ENCODE assay signal across 36 cellular contexts in genomic region chr6:84868149-84868548, GRCh38.
"Had no signal": no experiment of that assay in that cellular context is flagged by ENCODE, and none has a peak within 500 bp of the region (broad histone marks: within the 10 kb centered on the region; RNA-seq: fewer than 3 reads in every experiment).

No MANE protein-coding gene starts in this region.

- DNase-seq: activated CD4-positive, alpha-beta memory T cell treated with anti-CD3 and anti-CD28 coated beads, Interleukin-2, amount 10 ng/mL, durations not matched to agents 7 days and 5 days; activated CD4-positive, alpha-beta T cell treated with anti-CD3 and anti-CD28 coated beads for 1 hour; activated CD4-positive, alpha-beta T cell treated with anti-CD3 and anti-CD28 coated beads for 4 hours; activated CD4-positive, alpha-beta T cell treated with anti-CD3 and anti-CD28 coated beads, Interleukin-2, amount 10 ng/mL, durations not matched to agents 7 days and 5 days; activated CD4-positive, alpha-beta T cell treated with anti-CD3 and anti-CD28 coated beads, Interleukin-2, amount 50 U/mL, for 4 hours; activated CD8-positive, alpha-beta memory T cell treated with anti-CD3 and anti-CD28 coated beads, Interleukin-2, amount 50 U/mL, for 48 hours; activated gamma-delta T cell; activated naive CD4-positive, alpha-beta T cell; activated naive CD4-positive, alpha-beta T cell treated with anti-CD3 and anti-CD28 coated beads, Interleukin-2, amount 10 ng/mL, durations not matched to agents 7 days and 5 days; activated T-cell treated with anti-CD3 and anti-CD28 coated beads for 4 hours; activated T-cell treated with anti-CD3 and anti-CD28 coated beads, Interleukin-2, amount 50 U/mL, for 24 hours; activated T-cell treated with anti-CD3 and anti-CD28 coated beads, Interleukin-2, amount 50 U/mL, for 72 hours; adrenal gland; amygdala; aorta; central memory CD4-positive, alpha-beta T cell; cerebellar nuclear complex; effector CD4-positive, alpha-beta T cell; effector memory CD8-positive, alpha-beta T cell; erythroblast; gastrocnemius medialis; glutamatergic neuron; heart left ventricle; T-helper 1 cell; T-helper 17 cell; T1000 had no signal

- H3K27me3 ChIP-seq: adrenal gland, breast epithelium, cardiac muscle cell, esophagus muscularis mucosa, foreskin keratinocyte, gastrocnemius medialis, heart left ventricle had no signal

- H3K4me3 Mint-ChIP-seq: activated CD4-positive, alpha-beta memory T cell treated with anti-CD3 and anti-CD28 coated beads, Interleukin-2, amount 10 ng/mL, durations not matched to agents 7 days and 5 days; activated CD4-positive, alpha-beta T cell treated with anti-CD3 and anti-CD28 coated beads, Interleukin-2, amount 10 ng/mL, durations not matched to agents 7 days and 5 days; activated naive CD4-positive, alpha-beta T cell treated with anti-CD3 and anti-CD28 coated beads, Interleukin-2, amount 10 ng/mL, durations not matched to agents 7 days and 5 days; activated T-cell treated with anti-CD3 and anti-CD28 coated beads, Interleukin-2, amount 50 U/mL, for 24 hours; activated T-cell treated with anti-CD3 and anti-CD28 coated beads, Interleukin-2, amount 50 U/mL, for 72 hours; brain; dendritic cell treated with granulocyte-macrophage colony-stimulating factor and Interleukin-4, amounts not matched to agents 40 ng/mL and 50 ng/mL, for 4 days; effector memory CD8-positive, alpha-beta T cell; T-helper 17 cell; T-helper 2 cell treated with Interferon-gamma antibody and Interleukin-4, amounts not matched to agents 5 μg/mL and 100 μg/mL, for 36 hours; WTC11 had no signal

- H3K27me3 Mint-ChIP-seq: activated CD4-positive, alpha-beta memory T cell treated with anti-CD3 and anti-CD28 coated beads, Interleukin-2, amount 10 ng/mL, durations not matched to agents 7 days and 5 days; activated CD4-positive, alpha-beta T cell treated with anti-CD3 and anti-CD28 coated beads, Interleukin-2, amount 10 ng/mL, durations not matched to agents 7 days and 5 days; activated naive CD4-positive, alpha-beta T cell treated with anti-CD3 and anti-CD28 coated beads, Interleukin-2, amount 10 ng/mL, durations not matched to agents 7 days and 5 days; activated T-cell treated with anti-CD3 and anti-CD28 coated beads, Interleukin-2, amount 50 U/mL, for 24 hours; brain; dendritic cell treated with granulocyte-macrophage colony-stimulating factor and Interleukin-4, amounts not matched to agents 40 ng/mL and 50 ng/mL, for 4 days; effector memory CD8-positive, alpha-beta T cell; T-helper 17 cell had no signal

- H3K36me3 ChIP-seq: adrenal gland, breast epithelium, cardiac muscle cell, esophagus muscularis mucosa, gastrocnemius medialis, heart left ventricle had no signal

- H3K9me3 ChIP-seq: adrenal gland, breast epithelium, esophagus muscularis mucosa, gastrocnemius medialis, heart left ventricle had no signal

- H3K27ac ChIP-seq: adrenal gland, breast epithelium, cardiac muscle cell, coronary artery, esophagus muscularis mucosa, foreskin keratinocyte, gastrocnemius medialis, heart left ventricle had no signal

- H3K36me3 Mint-ChIP-seq: activated naive CD4-positive, alpha-beta T cell treated with anti-CD3 and anti-CD28 coated beads, Interleukin-2, amount 10 ng/mL, durations not matched to agents 7 days and 5 days; activated naive CD4-positive, alpha-beta T cell treated with anti-CD3 and anti-CD28 coated beads, Interleukin-2, amount 50 U/mL, for 72 hours; brain; WTC11 had no signal

- H3K4me1 ChIP-seq: adrenal gland, breast epithelium, esophagus muscularis mucosa, foreskin keratinocyte, gastrocnemius medialis, heart left ventricle had no signal

- H3K4me1 Mint-ChIP-seq: activated CD4-positive, alpha-beta memory T cell treated with anti-CD3 and anti-CD28 coated beads, Interleukin-2, amount 10 ng/mL, durations not matched to agents 7 days and 5 days; activated CD4-positive, alpha-beta T cell treated with anti-CD3 and anti-CD28 coated beads, Interleukin-2, amount 10 ng/mL, durations not matched to agents 7 days and 5 days; activated naive CD4-positive, alpha-beta T cell treated with anti-CD3 and anti-CD28 coated beads, Interleukin-2, amount 10 ng/mL, durations not matched to agents 7 days and 5 days; brain; T-helper 17 cell; WTC11 had no signal

- ATAC-seq: activated naive CD4-positive, alpha-beta T cell treated with anti-CD3 and anti-CD28 coated beads, Interleukin-2, amount 50 U/mL, for 72 hours; activated T-cell treated with anti-CD3 and anti-CD28 coated beads, Interleukin-2, amount 50 U/mL, for 72 hours; effector memory CD8-positive, alpha-beta T cell; foreskin keratinocyte; gastrocnemius medialis; heart left ventricle; T-helper 17 cell; WTC11 had no signal

- H3K4me3 ChIP-seq: adrenal gland, breast epithelium, cardiac muscle cell, coronary artery, esophagus muscularis mucosa, gastrocnemius medialis, heart left ventricle had no signal

- H3K9me3 Mint-ChIP-seq: activated CD4-positive, alpha-beta memory T cell treated with anti-CD3 and anti-CD28 coated beads, Interleukin-2, amount 10 ng/mL, durations not matched to agents 7 days and 5 days; activated CD4-positive, alpha-beta T cell treated with anti-CD3 and anti-CD28 coated beads, Interleukin-2, amount 10 ng/mL, durations not matched to agents 7 days and 5 days; activated naive CD4-positive, alpha-beta T cell treated with anti-CD3 and anti-CD28 coated beads, Interleukin-2, amount 50 U/mL, for 72 hours; activated T-cell treated with anti-CD3 and anti-CD28 coated beads, Interleukin-2, amount 50 U/mL, for 24 hours; brain; dendritic cell treated with granulocyte-macrophage colony-stimulating factor and Interleukin-4, amounts not matched to agents 40 ng/mL and 50 ng/mL, for 4 days; T-helper 2 cell treated with Interferon-gamma antibody and Interleukin-4, amounts not matched to agents 5 μg/mL and 100 μg/mL, for 36 hours; WTC11 had no signal

- H3K27ac Mint-ChIP-seq: activated CD4-positive, alpha-beta memory T cell treated with anti-CD3 and anti-CD28 coated beads, Interleukin-2, amount 10 ng/mL, durations not matched to agents 7 days and 5 days; activated CD4-positive, alpha-beta T cell treated with anti-CD3 and anti-CD28 coated beads, Interleukin-2, amount 10 ng/mL, durations not matched to agents 7 days and 5 days; activated naive CD4-positive, alpha-beta T cell treated with anti-CD3 and anti-CD28 coated beads, Interleukin-2, amount 10 ng/mL, durations not matched to agents 7 days and 5 days; activated naive CD4-positive, alpha-beta T cell treated with anti-CD3 and anti-CD28 coated beads, Interleukin-2, amount 50 U/mL, for 72 hours; activated T-cell treated with anti-CD3 and anti-CD28 coated beads, Interleukin-2, amount 50 U/mL, for 24 hours; activated T-cell treated with anti-CD3 and anti-CD28 coated beads, Interleukin-2, amount 50 U/mL, for 72 hours; brain; dendritic cell treated with granulocyte-macrophage colony-stimulating factor and Interleukin-4, amounts not matched to agents 40 ng/mL and 50 ng/mL, for 4 days; effector memory CD8-positive, alpha-beta T cell; T-helper 17 cell; T-helper 2 cell treated with Interferon-gamma antibody and Interleukin-4, amounts not matched to agents 5 μg/mL and 100 μg/mL, for 36 hours; WTC11 had no signal
